Comparison of ENCODE assay signal across 1 cellular context in genomic region chr22:18044548-18045271, GRCh38.
A peak's percentile ranks its signal among the peaks of the same experiment; 100 is the strongest.
TF ChIP-seq lines count a peak whose summit lies in the region.

No MANE protein-coding gene starts in this region.

TF ChIP-seq in HepG2, 621 proteins besides CTCF, POLR2A, EP300 and RAD21 (continued from another document and continues in another):
- TF ChIP-seq THRA (CRISPR knock-in tag; IDR thresholded peaks at IDR 0.05; ENCODE audit: borderline replicate concordance) (0 out of 2 replicates have a peak, but pooled peaks have one; percentile 41), RARA (CRISPR knock-in tag; IDR thresholded peaks at IDR 0.05) (peak; percentile 80), ZNF687 (CRISPR knock-in tag; IDR thresholded peaks at IDR 0.05) (peak; percentile 70), ZGPAT (CRISPR knock-in tag; IDR thresholded peaks at IDR 0.05) (peak; percentile 83), MIER3 (CRISPR knock-in tag; IDR thresholded peaks at IDR 0.05; ENCODE audit: borderline replicate concordance) (peak; percentile 46; the same call in 1 of the 2 replicates), DMAP1 (CRISPR knock-in tag; IDR thresholded peaks at IDR 0.05) (peak; percentile 58; the same call in 1 of the 2 replicates), MXD4 (CRISPR knock-in tag; IDR thresholded peaks at IDR 0.05) (no peak), ZBTB44 (CRISPR knock-in tag; IDR thresholded peaks at IDR 0.05) (no peak), IKZF5 (CRISPR knock-in tag; IDR thresholded peaks at IDR 0.05) (peak; percentile 80), ONECUT2 (CRISPR knock-in tag; IDR thresholded peaks at IDR 0.05) (no peak), PRDM10 (CRISPR knock-in tag; IDR thresholded peaks at IDR 0.05; ENCODE audit: low read depth) (peak; percentile 82; the same call in 1 of the 2 replicates), FOXJ3 (CRISPR knock-in tag; IDR thresholded peaks at IDR 0.05; ENCODE audit: borderline replicate concordance) (peak; percentile 73; the same call in 1 of the 2 replicates), FOSL2 (CRISPR knock-in tag; IDR thresholded peaks at IDR 0.05) (peak; percentile 67), HNRNPL (IDR thresholded peaks at IDR 0.05; ENCODE audit: low read depth, low read length) (no peak), TEAD2 (CRISPR knock-in tag; IDR thresholded peaks at IDR 0.05) (no peak), ZNF180 (CRISPR knock-in tag; IDR thresholded peaks at IDR 0.05; ENCODE audit: borderline replicate concordance, low read depth) (no peak), KDM4B (CRISPR knock-in tag; IDR thresholded peaks at IDR 0.05) (0 out of 2 replicates have a peak, but pooled peaks have one; percentile 48), NR3C1 (CRISPR knock-in tag; IDR thresholded peaks at IDR 0.05) (no peak), ZNF331 (CRISPR knock-in tag; IDR thresholded peaks at IDR 0.05) (peak; percentile 74; the same call in 1 of the 2 replicates), ZNF564 (CRISPR knock-in tag; IDR thresholded peaks at IDR 0.05) (no peak), YY1 (IDR thresholded peaks at IDR 0.05; ENCODE audit: insufficient read depth, insufficient replicate concordance, low read depth, low read length) (peak; percentile 54), ATF1 (CRISPR knock-in tag; IDR thresholded peaks at IDR 0.05) (no peak), FOXC1 (CRISPR knock-in tag; IDR thresholded peaks at IDR 0.05; ENCODE audit: borderline replicate concordance) (0 out of 2 replicates have a peak, but pooled peaks have one; percentile 55), ZNF224 (CRISPR knock-in tag; IDR thresholded peaks at IDR 0.05) (peak; percentile 55; the same call in 1 of the 2 replicates), MBNL3 (CRISPR knock-in tag; conservative IDR thresholded peaks at IDR 0.05) (no peak), SOX13 (IDR thresholded peaks at IDR 0.05) (no peak), SOX13 (CRISPR knock-in tag; conservative IDR thresholded peaks at IDR 0.05 in 1 of 2, IDR thresholded peaks at IDR 0.05 in 1 of 2) (peak in 1 of 2 experiments; percentile 82; a peak in 2 of 4 replicates), RBM22 (optimal IDR thresholded peaks at IDR 0.05; ENCODE audit: low read length) (no peak), KMT2B (CRISPR knock-in tag; IDR thresholded peaks at IDR 0.05) (peak; percentile 61; the same call in 1 of the 2 replicates), ZNF598 (CRISPR knock-in tag; IDR thresholded peaks at IDR 0.05; ENCODE audit: borderline replicate concordance) (peak; percentile 67; the same call in 1 of the 2 replicates), CENPX (CRISPR knock-in tag; IDR thresholded peaks at IDR 0.05) (no peak), HOXA9 (CRISPR knock-in tag; IDR thresholded peaks at IDR 0.05; ENCODE audit: borderline replicate concordance) (no peak), MATR3 (CRISPR knock-in tag; IDR thresholded peaks at IDR 0.05) (no peak)
- TF ChIP-seq, protein P1, sequence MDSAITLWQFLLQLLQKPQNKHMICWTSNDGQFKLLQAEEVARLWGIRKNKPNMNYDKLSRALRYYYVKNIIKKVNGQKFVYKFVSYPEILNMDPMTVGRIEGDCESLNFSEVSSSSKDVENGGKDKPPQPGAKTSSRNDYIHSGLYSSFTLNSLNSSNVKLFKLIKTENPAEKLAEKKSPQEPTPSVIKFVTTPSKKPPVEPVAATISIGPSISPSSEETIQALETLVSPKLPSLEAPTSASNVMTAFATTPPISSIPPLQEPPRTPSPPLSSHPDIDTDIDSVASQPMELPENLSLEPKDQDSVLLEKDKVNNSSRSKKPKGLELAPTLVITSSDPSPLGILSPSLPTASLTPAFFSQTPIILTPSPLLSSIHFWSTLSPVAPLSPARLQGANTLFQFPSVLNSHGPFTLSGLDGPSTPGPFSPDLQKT (CRISPR knock-in tag; IDR thresholded peaks at IDR 0.05; ENCODE audit: borderline replicate concordance), result no peak
- TF ChIP-seq, protein P2, sequence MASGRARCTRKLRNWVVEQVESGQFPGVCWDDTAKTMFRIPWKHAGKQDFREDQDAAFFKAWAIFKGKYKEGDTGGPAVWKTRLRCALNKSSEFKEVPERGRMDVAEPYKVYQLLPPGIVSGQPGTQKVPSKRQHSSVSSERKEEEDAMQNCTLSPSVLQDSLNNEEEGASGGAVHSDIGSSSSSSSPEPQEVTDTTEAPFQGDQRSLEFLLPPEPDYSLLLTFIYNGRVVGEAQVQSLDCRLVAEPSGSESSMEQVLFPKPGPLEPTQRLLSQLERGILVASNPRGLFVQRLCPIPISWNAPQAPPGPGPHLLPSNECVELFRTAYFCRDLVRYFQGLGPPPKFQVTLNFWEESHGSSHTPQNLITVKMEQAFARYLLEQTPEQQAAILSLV (CRISPR knock-in tag; IDR thresholded peaks at IDR 0.05; ENCODE audit: borderline replicate concordance), result 0 out of 2 replicates have a peak, but pooled peaks have one; percentile 25
- TF ChIP-seq, protein P3, sequence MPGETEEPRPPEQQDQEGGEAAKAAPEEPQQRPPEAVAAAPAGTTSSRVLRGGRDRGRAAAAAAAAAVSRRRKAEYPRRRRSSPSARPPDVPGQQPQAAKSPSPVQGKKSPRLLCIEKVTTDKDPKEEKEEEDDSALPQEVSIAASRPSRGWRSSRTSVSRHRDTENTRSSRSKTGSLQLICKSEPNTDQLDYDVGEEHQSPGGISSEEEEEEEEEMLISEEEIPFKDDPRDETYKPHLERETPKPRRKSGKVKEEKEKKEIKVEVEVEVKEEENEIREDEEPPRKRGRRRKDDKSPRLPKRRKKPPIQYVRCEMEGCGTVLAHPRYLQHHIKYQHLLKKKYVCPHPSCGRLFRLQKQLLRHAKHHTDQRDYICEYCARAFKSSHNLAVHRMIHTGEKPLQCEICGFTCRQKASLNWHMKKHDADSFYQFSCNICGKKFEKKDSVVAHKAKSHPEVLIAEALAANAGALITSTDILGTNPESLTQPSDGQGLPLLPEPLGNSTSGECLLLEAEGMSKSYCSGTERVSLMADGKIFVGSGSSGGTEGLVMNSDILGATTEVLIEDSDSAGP (CRISPR knock-in tag; IDR thresholded peaks at IDR 0.05; ENCODE audit: borderline replicate concordance), result peak; percentile 80; the same call in 1 of the 2 replicates
- TF ChIP-seq, protein P4, sequence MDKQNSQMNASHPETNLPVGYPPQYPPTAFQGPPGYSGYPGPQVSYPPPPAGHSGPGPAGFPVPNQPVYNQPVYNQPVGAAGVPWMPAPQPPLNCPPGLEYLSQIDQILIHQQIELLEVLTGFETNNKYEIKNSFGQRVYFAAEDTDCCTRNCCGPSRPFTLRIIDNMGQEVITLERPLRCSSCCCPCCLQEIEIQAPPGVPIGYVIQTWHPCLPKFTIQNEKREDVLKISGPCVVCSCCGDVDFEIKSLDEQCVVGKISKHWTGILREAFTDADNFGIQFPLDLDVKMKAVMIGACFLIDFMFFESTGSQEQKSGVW (CRISPR knock-in tag; IDR thresholded peaks at IDR 0.05; ENCODE audit: borderline replicate concordance), result no peak
- TF ChIP-seq, protein P5, sequence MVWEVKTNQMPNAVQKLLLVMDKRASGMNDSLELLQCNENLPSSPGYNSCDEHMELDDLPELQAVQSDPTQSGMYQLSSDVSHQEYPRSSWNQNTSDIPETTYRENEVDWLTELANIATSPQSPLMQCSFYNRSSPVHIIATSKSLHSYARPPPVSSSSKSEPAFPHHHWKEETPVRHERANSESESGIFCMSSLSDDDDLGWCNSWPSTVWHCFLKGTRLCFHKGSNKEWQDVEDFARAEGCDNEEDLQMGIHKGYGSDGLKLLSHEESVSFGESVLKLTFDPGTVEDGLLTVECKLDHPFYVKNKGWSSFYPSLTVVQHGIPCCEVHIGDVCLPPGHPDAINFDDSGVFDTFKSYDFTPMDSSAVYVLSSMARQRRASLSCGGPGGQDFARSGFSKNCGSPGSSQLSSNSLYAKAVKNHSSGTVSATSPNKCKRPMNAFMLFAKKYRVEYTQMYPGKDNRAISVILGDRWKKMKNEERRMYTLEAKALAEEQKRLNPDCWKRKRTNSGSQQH (CRISPR knock-in tag; IDR thresholded peaks at IDR 0.05; ENCODE audit: low read depth), result no peak
